12 cellular contexts compared by ENCODE assay signal in the genomic region with DNA sequence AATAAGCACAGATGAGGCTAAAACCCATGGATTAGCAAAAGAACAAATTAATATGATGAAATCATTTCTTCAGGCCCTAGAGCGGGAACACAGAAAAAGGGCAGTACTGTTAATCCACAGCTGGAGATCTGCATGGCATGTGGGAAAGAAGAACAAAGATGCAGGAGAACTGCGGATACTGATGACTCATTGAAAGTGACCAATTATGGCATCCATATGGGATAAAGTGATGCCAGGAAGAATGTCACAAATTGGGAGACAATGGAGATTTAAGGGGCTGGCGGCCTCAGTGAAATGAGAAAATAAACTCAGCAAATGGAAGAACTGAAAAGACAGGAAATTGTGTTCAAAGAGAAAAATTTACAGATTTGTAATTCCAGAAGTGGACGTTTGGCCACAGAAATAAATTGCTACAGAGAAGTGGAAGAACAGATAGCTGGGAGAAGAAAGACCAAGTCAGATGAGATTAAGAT. TPM values are rescaled to one million over a fixed set of nuclear protein-coding genes. Genes with fewer than 3 reads are reported as not detected.
DNase-seq lines count a peak whose midpoint lies in the region; ATAC-seq, FAIRE-seq and TF ChIP-seq lines count a peak whose summit lies in the region.
"Had no signal": no experiment of that assay in that cellular context is flagged by ENCODE, and none has a peak within 500 bp of the region (broad histone marks: within the 10 kb centered on the region; RNA-seq: fewer than 3 reads in every experiment).

No MANE protein-coding gene starts in this region.

- H4K20me1 ChIP-seq in H9 (ENCODE audit: control insufficient read depth, insufficient read depth, insufficient read length) = no peaks in the 10 kb centered on the region
- H4K20me1 ChIP-seq in astrocyte (ENCODE audit: insufficient read depth, low read length) = peaks cover 60% of the 10 kb centered on the region

- no peak overlapping the region for H2AK5ac ChIP-seq in H9 (ENCODE audit: insufficient read length, low read length)

- no peak for ATAC-seq in GM18520 (IDR thresholded peaks at IDR 0.05; ENCODE audit: unreplicated experiment)
- ATAC-seq: upper lobe of right lung had no signal

- no CpG with 5 or more reads among the region's 4 CpGs for WGBS in H9 (ENCODE audit: extremely low coverage, insufficient read length, low lambda C conversion rate)

- no peak overlapping the region for H4K91ac ChIP-seq in H9 (ENCODE audit: insufficient read length, low read depth, low read length)

- peak; percentile 86 for FAIRE-seq in astrocyte (lab: Jason Lieb, UNC)
- no peak for FAIRE-seq in D721Med (lab: Jason Lieb, UNC)

- no peaks in the 10 kb centered on the region for H3K27me3 Mint-ChIP-seq in H9 (ENCODE audit: low read depth)
- H3K27me3 Mint-ChIP-seq in astrocyte (ENCODE audit: low read depth, unreplicated experiment) = no peaks in the 10 kb centered on the region

- H3K9me3 ChIP-seq in H9 (ENCODE audit: control insufficient read depth, low read depth, low read length) (no peaks in the 10 kb centered on the region), astrocyte (ENCODE audit: insufficient read depth, low read depth, low read length) (no peaks in the 10 kb centered on the region)
- H3K9me3 ChIP-seq: upper lobe of right lung had no signal

- H3K9ac ChIP-seq in H9 (ENCODE audit: extremely low read depth, insufficient read length, low read length) = no peak overlapping the region
- no peak overlapping the region for H3K9ac ChIP-seq in astrocyte (ENCODE audit: low read length)
- H3K9ac ChIP-seq: KMS-11 had no signal

- H3K23me2 ChIP-seq in H9 (ENCODE audit: insufficient read length, low read depth, low read length, poor library complexity, severe bottlenecking) = no peaks in the 10 kb centered on the region

- no peak overlapping the region for H2BK20ac ChIP-seq in H9 (ENCODE audit: low read depth, low read length, poor library complexity, severe bottlenecking)

- H2BK15ac ChIP-seq in H9 (ENCODE audit: low read depth, low read length) = no peak overlapping the region

- no peak overlapping the region for H3K23ac ChIP-seq in H9 (ENCODE audit: insufficient read length, low read depth, low read length)

- H3K79me1 ChIP-seq in H9 (ENCODE audit: insufficient read depth, low read depth, low read length, poor library complexity, severe bottlenecking) = no peaks in the 10 kb centered on the region

- no peak overlapping the region for H3K18ac ChIP-seq in H9 (ENCODE audit: insufficient read length, low read depth, low read length)

- peak; percentile 60 for DNase-seq in A172 (ENCODE audit: low spot score)
- no peak for DNase-seq in H9
- peak; percentile 70 for DNase-seq in astrocyte (ENCODE audit: low read depth)
- DNase-seq in iPS-NIHi11 (ENCODE audit: low spot score) = peak; percentile 28
- no peak for DNase-seq in activated CD8-positive, alpha-beta memory T cell treated with anti-CD3 and anti-CD28 coated beads, Interleukin-2, amount 50 U/mL, for 4 hours
- no peak for DNase-seq in D721Med (ENCODE audit: insufficient read length, low spot score)
- DNase-seq in activated gamma-delta T cell (lab: John Stamatoyannopoulos, UW) = no peak
- DNase-seq: central memory CD4-positive, alpha-beta T cell; SW 1271; upper lobe of right lung had no signal

- no peak overlapping the region for H3K4me2 ChIP-seq in H9 (ENCODE audit: insufficient read depth, insufficient read length, low read length)
- peak overlapping the region; percentile 0 for H3K4me2 ChIP-seq in astrocyte (ENCODE audit: low read length)
- H3K4me2 ChIP-seq: KMS-11 had no signal

- no peak overlapping the region for H4K5ac ChIP-seq in H9 (ENCODE audit: insufficient read length, low read depth, low read length)

- H3K27ac Mint-ChIP-seq in H9 (peak overlapping the region in 2 of 3 experiments; percentile 12 to 22; a peak in 6 of 7 replicates), astrocyte (ENCODE audit: unreplicated experiment) (no peak overlapping the region)

- H3K36me3 Mint-ChIP-seq in H9 (ENCODE audit: insufficient read depth in 1 of 3, low read depth in 3 of 3) = no peaks in the 10 kb centered on the region
- no peaks in the 10 kb centered on the region for H3K36me3 Mint-ChIP-seq in astrocyte (ENCODE audit: low read depth, unreplicated experiment)

- no peak overlapping the region for H2BK5ac ChIP-seq in H9 (ENCODE audit: insufficient read length, low read length)

- no peak overlapping the region for H3K4me3 ChIP-seq in astrocyte (ENCODE audit: insufficient read depth, low read depth, low read length)
- H3K4me3 ChIP-seq: upper lobe of right lung had no signal

- H3T11ph ChIP-seq in H9 (ENCODE audit: low read length) = no peak overlapping the region

- H3K27ac ChIP-seq in H9 (ENCODE audit: insufficient read length, low read depth, low read length) = no peak overlapping the region
- no peak overlapping the region for H3K27ac ChIP-seq in astrocyte (ENCODE audit: low read depth, low read length)
- H3K27ac ChIP-seq: KMS-11, upper lobe of right lung had no signal

- peaks cover 6% of the 10 kb centered on the region; the same call in 1 of the 2 replicates for H3K79me2 ChIP-seq in H9 (ENCODE audit: insufficient read depth, low read length)
- peaks cover 24% of the 10 kb centered on the region for H3K79me2 ChIP-seq in astrocyte (ENCODE audit: insufficient read depth, low read length)

- H3K27me3 ChIP-seq in H9 (ENCODE audit: insufficient read depth, low read length) (no peaks in the 10 kb centered on the region), astrocyte (ENCODE audit: insufficient read depth, low read length) (no peaks in the 10 kb centered on the region)
- H3K27me3 ChIP-seq: upper lobe of right lung had no signal

- H3K9me3 Mint-ChIP-seq in H9 (no peaks in the 10 kb centered on the region), astrocyte (ENCODE audit: unreplicated experiment) (no peaks in the 10 kb centered on the region)

- TF ChIP-seq CTCF in H9 (conservative IDR thresholded peaks at IDR 0.05) (no peak), astrocyte (IDR thresholded peaks at IDR 0.05; ENCODE audit: insufficient read depth, low read depth, low read length) (no peak), D721Med (IDR thresholded peaks at IDR 0.05; ENCODE audit: insufficient read depth, missing control alignments) (no peak)

- no peak overlapping the region for H3K4ac ChIP-seq in H9 (ENCODE audit: low read depth, low read length)

- no peak overlapping the region for H2AFZ ChIP-seq in H9 (ENCODE audit: low read length)
- no peak overlapping the region for H2AFZ ChIP-seq in astrocyte (ENCODE audit: low read depth, low read length)

- no peak overlapping the region for H3K4me3 Mint-ChIP-seq in H9
- no peak overlapping the region for H3K4me3 Mint-ChIP-seq in astrocyte (ENCODE audit: unreplicated experiment)

- H3K4me1 Mint-ChIP-seq in H9 = peaks cover 16% of the 10 kb centered on the region in 2 experiments
- peaks cover 32% of the 10 kb centered on the region for H3K4me1 Mint-ChIP-seq in astrocyte (ENCODE audit: low read depth, unreplicated experiment)

- H3K56ac ChIP-seq in H9 (ENCODE audit: insufficient read length, low read depth, low read length) = no peak overlapping the region

- no peaks in the 10 kb centered on the region for H3K36me3 ChIP-seq in astrocyte (ENCODE audit: insufficient read depth, low read length)
- H3K36me3 ChIP-seq: upper lobe of right lung had no signal

- H4K8ac ChIP-seq in H9 (replicated peaks; ENCODE audit: insufficient read length, low read depth, low read length) = no peak overlapping the region

- H3K14ac ChIP-seq in H9 (ENCODE audit: insufficient read depth, low read length) = no peak overlapping the region

- H3K4me1 ChIP-seq in H9 (ENCODE audit: insufficient read depth, low read length) = peaks cover 3% of the 10 kb centered on the region; the same call in 1 of the 2 replicates
- no peaks in the 10 kb centered on the region for H3K4me1 ChIP-seq in astrocyte (ENCODE audit: insufficient read depth, low read length)

- no peak overlapping the region for H2BK120ac ChIP-seq in H9 (ENCODE audit: low read depth, low read length, poor library complexity, severe bottlenecking)

- no peak overlapping the region for H2BK12ac ChIP-seq in H9 (ENCODE audit: insufficient read length, low read depth, low read length)

RNA-seq across cellular contexts. Expression of a gene that starts 39.4 kb away (rescaled TPM):
- total RNA-seq in A172 (2014; rRNA removed; shearing (Covaris generic)) = 4.1 and 6.9 TPM in 2 replicates
- total RNA-seq in H9 (2021) (31.4 and 35.5 TPM in 2 replicates), astrocyte (31.8 and 34.4 TPM in 2 replicates)

Comparison
In these comparisons a context has a peak if more than half of its experiments do, and no peak if none do; other contexts are left out.
1. DNase-seq: peak in A172 (single experiment), astrocyte (single experiment) and iPS-NIHi11 (single experiment); none in H9 (single experiment), activated CD8-positive, alpha-beta memory T cell treated with anti-CD3 and anti-CD28 coated beads, Interleukin-2, amount 50 U/mL, for 4 hours (single experiment), D721Med (single experiment) and activated gamma-delta T cell (single experiment).